ENCODE assay signal across 33 cellular contexts in the genomic region with DNA sequence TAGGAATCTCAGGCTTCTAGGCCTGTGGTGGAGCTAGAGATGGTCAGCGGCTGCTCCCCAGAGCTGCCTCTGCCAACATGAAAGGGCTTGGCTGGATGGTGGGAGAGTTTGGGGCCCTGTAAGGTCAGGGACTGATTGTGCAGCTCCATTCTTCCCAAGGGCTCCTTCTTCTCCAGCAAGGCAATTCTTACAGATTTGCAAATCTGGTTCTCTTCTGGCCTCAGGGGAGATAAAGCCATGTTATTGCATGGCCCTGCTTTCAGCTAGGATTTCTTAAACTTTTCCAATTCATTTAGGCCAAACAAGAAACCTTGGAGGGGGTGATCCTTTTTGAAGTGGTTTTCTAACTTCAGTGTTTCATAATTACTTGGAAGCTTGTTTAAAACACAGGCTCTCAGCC.
"Had no signal": no experiment of that assay in that cellular context is flagged by ENCODE, and none has a peak within 500 bp of the region (broad histone marks: within the 10 kb centered on the region; RNA-seq: fewer than 3 reads in every experiment).

No MANE protein-coding gene starts in this region.

- ATAC-seq: activated CD8-positive, alpha-beta T cell treated with anti-CD3 and anti-CD28 coated beads for 36 hours; activated naive CD4-positive, alpha-beta T cell treated with anti-CD3 and anti-CD28 coated beads, Interleukin-2, amount 50 U/mL, for 72 hours; activated T-cell treated with anti-CD3 and anti-CD28 coated beads, Interleukin-2, amount 50 U/mL, for 4 hours; activated T-cell treated with anti-CD3 and anti-CD28 coated beads, Interleukin-2, amount 50 U/mL, for 72 hours; activated T-helper 17 cell treated with anti-CD3 and anti-CD28 coated beads, Interleukin-2, amount 50 U/mL, for 72 hours; body of pancreas had no signal

- DNase-seq: activated B cell treated with CpG ODN at 0.5 μM for 24 hours; activated CD4-positive, alpha-beta memory T cell treated with anti-CD3 and anti-CD28 coated beads for 36 hours; activated CD4-positive, alpha-beta T cell treated with anti-CD3 and anti-CD28 coated beads for 4 hours; activated CD4-positive, alpha-beta T cell treated with anti-CD3 and anti-CD28 coated beads, Interleukin-2, amount 10 ng/mL, durations not matched to agents 24 days and 14 days; activated CD4-positive, alpha-beta T cell treated with anti-CD3 and anti-CD28 coated beads, Interleukin-2, amount 50 U/mL, for 1 hour; activated CD4-positive, alpha-beta T cell treated with anti-CD3 and anti-CD28 coated beads, Interleukin-2, amount 50 U/mL, for 4 hours; activated CD4-positive, CD25-positive, alpha-beta regulatory T cell treated with anti-CD3 and anti-CD28 coated beads, Interleukin-2, amount 50 U/mL, for 72 hours; activated CD8-positive, alpha-beta memory T cell treated with anti-CD3 and anti-CD28 coated beads, Interleukin-2, amount 50 U/mL, for 4 hours; activated CD8-positive, alpha-beta T cell treated with anti-CD3 and anti-CD28 coated beads for 36 hours; activated effector memory CD4-positive, alpha-beta T cell treated with anti-CD3 and anti-CD28 coated beads, Interleukin-2, amount 50 U/mL, for 16 hours; activated gamma-delta T cell treated with Interleukin-2 at 50 U/mL for 16 hours; activated naive CD4-positive, alpha-beta T cell; activated naive CD4-positive, alpha-beta T cell treated with anti-CD3 and anti-CD28 coated beads for 36 hours; activated naive CD4-positive, alpha-beta T cell treated with anti-CD3 and anti-CD28 coated beads, Interleukin-2, amount 50 U/mL, for 16 hours; activated naive CD8-positive, alpha-beta T cell treated with anti-CD3 and anti-CD28 coated beads for 36 hours; activated T-cell treated with anti-CD3 and anti-CD28 coated beads for 4 hours; activated T-cell treated with anti-CD3 and anti-CD28 coated beads, Interleukin-2, amount 50 U/mL, for 1 hour; activated T-cell treated with anti-CD3 and anti-CD28 coated beads, Interleukin-2, amount 50 U/mL, for 4 hours; activated T-cell treated with anti-CD3 and anti-CD28 coated beads, Interleukin-2, amount 50 U/mL, for 72 hours; adrenal gland; amniotic stem cell; aorta; body of pancreas; brain microvascular endothelial cell; central memory CD4-positive, alpha-beta T cell; SW 1271; T-helper 1 cell; T-helper 2 cell; T-helper 9 cell had no signal

- H3K9me3 ChIP-seq: adrenal gland, body of pancreas, breast epithelium had no signal

- H3K27me3 ChIP-seq: adrenal gland, body of pancreas, brain microvascular endothelial cell, breast epithelium had no signal

- H3K36me3 ChIP-seq: adrenal gland, brain microvascular endothelial cell, breast epithelium had no signal

- H3K27ac ChIP-seq: adrenal gland, body of pancreas, brain microvascular endothelial cell, breast epithelium, VCaP had no signal

- H3K4me1 ChIP-seq: adrenal gland, body of pancreas, breast epithelium had no signal

- H3K4me3 ChIP-seq: adrenal gland, body of pancreas, breast epithelium had no signal
